ENCODE assay signal across 23 cellular contexts in genomic region chr10:78415111-78415510, GRCh38.
"Had no signal": no experiment of that assay in that cellular context is flagged by ENCODE, and none has a peak within 500 bp of the region (broad histone marks: within the 10 kb centered on the region; RNA-seq: fewer than 3 reads in every experiment).

No MANE protein-coding gene starts in this region.

- H3K36me3 Mint-ChIP-seq: naive thymus-derived CD8-positive, alpha-beta T cell; stimulated activated memory B cell treated with anti-CD40 and anti-IgM and Interleukin-4, amounts not matched to agents 10 μg/mL and 1 μg/mL and 100 μg/mL, for 72 hours had no signal

- H3K27me3 ChIP-seq: foreskin keratinocyte, gastroesophageal sphincter, heart left ventricle, hepatocyte, left lung, pancreas, tibial nerve, upper lobe of left lung had no signal

- H3K4me1 ChIP-seq: foreskin keratinocyte, left lung, tibial nerve had no signal

- H2AFZ ChIP-seq: hepatocyte had no signal

- H3K4me2 ChIP-seq: hepatocyte had no signal

- H3K4me3 Mint-ChIP-seq: effector memory CD8-positive, alpha-beta T cell; naive thymus-derived CD8-positive, alpha-beta T cell; stimulated activated memory B cell treated with anti-CD40 and anti-IgM and Interleukin-4, amounts not matched to agents 10 μg/mL and 1 μg/mL and 100 μg/mL, for 72 hours had no signal

- H3K4me1 Mint-ChIP-seq: naive thymus-derived CD8-positive, alpha-beta T cell; stimulated activated memory B cell treated with anti-CD40 and anti-IgM and Interleukin-4, amounts not matched to agents 10 μg/mL and 1 μg/mL and 100 μg/mL, for 72 hours had no signal

- H3K4me3 ChIP-seq: gastroesophageal sphincter, heart left ventricle, hepatocyte, left lung, pancreas, thoracic aorta, tibial nerve, upper lobe of left lung had no signal

- ATAC-seq: effector memory CD8-positive, alpha-beta T cell; foreskin keratinocyte; gastroesophageal sphincter; heart left ventricle; left cardiac atrium; naive thymus-derived CD8-positive, alpha-beta T cell; sciatic nerve; stimulated activated memory B cell treated with anti-CD40 and anti-IgM and Interleukin-4, amounts not matched to agents 10 μg/mL and 1 μg/mL and 100 μg/mL, for 72 hours; stimulated activated naive CD8-positive, alpha-beta T cell treated with anti-CD3 and anti-CD28 coated beads, Interleukin-15, Interleukin-2, amounts not matched to agents 100 U/mL and 50 U/mL, for 24 hours had no signal

- DNase-seq: cerebellar nuclear complex; cortex of kidney; effector memory CD8-positive, alpha-beta T cell; erythroblast; foreskin keratinocyte; heart left ventricle; left cardiac atrium; left lung; mesendoderm; occipital lobe; pancreas; retina; stimulated activated CD4-positive, alpha-beta T cell treated with anti-CD3 and anti-CD28 coated beads, Interleukin-2, amount 100 ng/mL, for 24 hours; stimulated activated CD4-positive, alpha-beta T cell treated with anti-CD3 and anti-CD28 coated beads, Interleukin-4, amount 100 ng/mL, for 24 hours; stimulated activated naive CD8-positive, alpha-beta T cell treated with anti-CD3 and anti-CD28 coated beads, Interleukin-15, Interleukin-2, amounts not matched to agents 100 U/mL and 50 U/mL, for 24 hours; upper lobe of left lung had no signal

- H3K36me3 ChIP-seq: gastroesophageal sphincter, heart left ventricle, left lung, pancreas, thoracic aorta, tibial nerve, upper lobe of left lung had no signal

- H3K27ac ChIP-seq: foreskin keratinocyte, gastroesophageal sphincter, heart left ventricle, hepatocyte, pancreas, thoracic aorta, tibial nerve had no signal

- H3K79me2 ChIP-seq: hepatocyte had no signal

- H3K9me3 ChIP-seq: gastroesophageal sphincter, heart left ventricle, left lung, pancreas, thoracic aorta, tibial nerve, upper lobe of left lung had no signal

- H3K9me3 Mint-ChIP-seq: effector memory CD8-positive, alpha-beta T cell; naive thymus-derived CD8-positive, alpha-beta T cell; stimulated activated memory B cell treated with anti-CD40 and anti-IgM and Interleukin-4, amounts not matched to agents 10 μg/mL and 1 μg/mL and 100 μg/mL, for 72 hours had no signal

- H3K27ac Mint-ChIP-seq: effector memory CD8-positive, alpha-beta T cell; naive thymus-derived CD8-positive, alpha-beta T cell; stimulated activated memory B cell treated with anti-CD40 and anti-IgM and Interleukin-4, amounts not matched to agents 10 μg/mL and 1 μg/mL and 100 μg/mL, for 72 hours had no signal
